17 cellular contexts compared by ENCODE assay signal in the genomic region with DNA sequence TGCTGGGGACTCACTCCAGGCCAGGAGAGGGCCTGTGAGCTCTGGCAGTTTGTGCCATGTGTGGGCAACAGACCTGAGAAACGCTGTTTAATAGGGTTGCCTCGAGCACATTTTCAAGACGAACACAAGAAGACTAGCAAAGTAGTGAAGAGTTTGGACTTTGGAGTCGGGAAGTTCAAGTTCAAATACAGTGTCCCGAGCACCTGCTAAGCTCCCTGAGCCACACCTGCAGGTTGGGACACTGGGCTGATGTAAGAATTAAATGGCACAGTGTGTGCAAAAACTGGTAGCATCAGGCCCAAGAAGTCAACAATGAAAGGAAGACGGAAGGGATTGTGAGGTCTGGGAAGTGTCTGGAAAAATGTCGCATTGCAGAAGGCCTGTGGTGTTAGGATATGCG.
DNase-seq lines count a peak whose midpoint lies in the region; ATAC-seq, FAIRE-seq and TF ChIP-seq lines count a peak whose summit lies in the region.
"Had no signal": no experiment of that assay in that cellular context is flagged by ENCODE, and none has a peak within 500 bp of the region (broad histone marks: within the 10 kb centered on the region; RNA-seq: fewer than 3 reads in every experiment).

No MANE protein-coding gene starts in this region.

- H3K4me1 ChIP-seq in Peyer's patch (peaks cover 0 to 14% (median 0%) of the 10 kb centered on the region in 4 donors), mucosa of descending colon (ENCODE audit: low read depth) (no peaks in the 10 kb centered on the region), small intestine (ENCODE audit: control insufficient read depth in 2 of 2, insufficient read depth in 1 of 2, low read depth in 1 of 2, low read length in 1 of 2) (no peaks in the 10 kb centered on the region)
- H3K4me1 ChIP-seq: BE2C had no signal

- H3K27me3 ChIP-seq in Peyer's patch: no peaks in the 10 kb centered on the region
- H3K27me3 ChIP-seq in small intestine (ENCODE audit: control insufficient read depth in 2 of 2, insufficient read depth in 2 of 2, low read length in 2 of 2): peaks cover 0 to 2% of the 10 kb centered on the region in 2 donors

- no peak overlapping the region for H3K4me3 ChIP-seq in Peyer's patch
- no peak overlapping the region for H3K4me3 ChIP-seq in mucosa of descending colon
- H3K4me3 ChIP-seq in small intestine (ENCODE audit: low read depth in 1 of 2, low read length in 2 of 2): no peak overlapping the region
- H3K4me3 ChIP-seq: GM23248 had no signal

- H3K36me3 ChIP-seq in Peyer's patch: no peaks in the 10 kb centered on the region
- H3K36me3 ChIP-seq in mucosa of descending colon (ENCODE audit: low read depth): no peaks in the 10 kb centered on the region
- H3K36me3 ChIP-seq in small intestine (ENCODE audit: control insufficient read depth in 2 of 2, insufficient read depth in 2 of 2, low read length in 2 of 2): no peaks in the 10 kb centered on the region
- H3K36me3 ChIP-seq: BE2C had no signal

- ATAC-seq in mucosa of descending colon: peak; percentile 84
- no peak for ATAC-seq in HG02981 (IDR thresholded peaks at IDR 0.05; ENCODE audit: unreplicated experiment)
- ATAC-seq: HCT116 had no signal

- TF ChIP-seq CTCF in Peyer's patch (IDR thresholded peaks at IDR 0.05): no peak
- TF ChIP-seq CTCF in mucosa of descending colon (IDR thresholded peaks at IDR 0.05): no peak

- no peaks in the 10 kb centered on the region for H3K9me3 ChIP-seq in Peyer's patch
- no peaks in the 10 kb centered on the region for H3K9me3 ChIP-seq in mucosa of descending colon
- H3K9me3 ChIP-seq in small intestine (ENCODE audit: control insufficient read depth, low read depth): no peaks in the 10 kb centered on the region
- H3K9me3 ChIP-seq: BE2C had no signal

- intact Hi-C loops in mucosa of descending colon (cut with DNase I, micrococcal nuclease): no loop called here

- 24 to 63% (median 41%) methylated on average over 8 of the region's 8 CpGs for WGBS in small intestine, 3 donors

- DNase-seq in Peyer's patch (no peak), mucosa of descending colon (peak in 2 of 3 donors; percentile 27 to 33), small intestine (peak; percentile 87), AG08395 (ENCODE audit: low spot score) (no peak), H54 (ENCODE audit: insufficient read length, low spot score) (no peak)
- DNase-seq: BE2C; Calu3; CD4-positive, alpha-beta memory T cell; DND-41; GM23248; H9 had no signal

- H3K27ac ChIP-seq in Peyer's patch: peak overlapping the region in 3 of 4 donors; percentile 12 to 62 (median 36)
- peak overlapping the region in 1 of 2 donors; percentile 72 for H3K27ac ChIP-seq in small intestine (ENCODE audit: low read depth in 1 of 2, low read length in 1 of 2)
- H3K27ac ChIP-seq: GM23248 had no signal

- FAIRE-seq in small intestine (lab: Jason Lieb, UNC) (no peak), H54 (lab: Jason Lieb, UNC) (no peak)
- FAIRE-seq: A204.1, G401.6, GM12892, H1 had no signal

- TF ChIP-seq POLR2A in Peyer's patch (IDR thresholded peaks at IDR 0.05) (no peak), H54 (IDR thresholded peaks at IDR 0.05; ENCODE audit: low read depth, low read length) (no peak)

Comparison
In these comparisons a context has a peak if more than half of its experiments do, and no peak if none do; other contexts are left out.
1. DNase-seq: peak in mucosa of descending colon (2 of 3) and small intestine (single experiment); none in Peyer's patch (0 of 3), AG08395 (single experiment) and H54 (single experiment).